9 cellular contexts compared by ENCODE assay signal in genomic region chr17:45307290-45308015, GRCh38. TPM values are rescaled to one million over a fixed set of nuclear protein-coding genes. Genes with fewer than 3 reads are reported as not detected.
DNase-seq lines count a peak whose midpoint lies in the region; ATAC-seq and TF ChIP-seq lines count a peak whose summit lies in the region.
"Had no signal": no experiment of that assay in that cellular context is flagged by ENCODE, and none has a peak within 500 bp of the region (broad histone marks: within the 10 kb centered on the region; RNA-seq: fewer than 3 reads in every experiment).

No MANE protein-coding gene starts in this region.

- DNase-seq in activated CD4-positive, alpha-beta T cell treated with anti-CD3 and anti-CD28 coated beads for 36 hours = peak; percentile 78
- DNase-seq in esophagus squamous epithelium (lab: John Stamatoyannopoulos, UW) = no peak
- DNase-seq in prostate gland (ENCODE audit: low spot score) = peak; percentile 37
- no peak for DNase-seq in D341Med (ENCODE audit: low spot score)

- intact Hi-C loops in activated CD4-positive, alpha-beta T cell treated with anti-CD3 and anti-CD28 coated beads for 36 hours (cut with DNase I, micrococcal nuclease) = loop anchor here (1.0 kb wide), 4 partner anchors 10 to 81 kb away; partner anchors contain the start of gene MAP3K14 (in 2 of the 2)
- intact Hi-C loops in esophagus squamous epithelium (cut with DNase I) (no loop called here), prostate gland (cut with DNase I) (no loop called here)

- no peak for TF ChIP-seq POLR2A in esophagus squamous epithelium (IDR thresholded peaks at IDR 0.05)
- no peak for TF ChIP-seq POLR2A in prostate gland (IDR thresholded peaks at IDR 0.05)

- 10 to 11% methylated on average over 8 to 9 of the region's 9 CpGs for WGBS in esophagus squamous epithelium, 2 donors
- WGBS in prostate gland = 26% methylated on average over 9 of the region's 9 CpGs

- H3K27ac ChIP-seq in esophagus squamous epithelium = peak overlapping the region; percentile 81 to 99 (median 92)
- peak overlapping the region; percentile 73 to 76 for H3K27ac ChIP-seq in prostate gland

- ATAC-seq in HG03565 (IDR thresholded peaks at IDR 0.05; ENCODE audit: unreplicated experiment) (peak; percentile 45), GM18870 (IDR thresholded peaks at IDR 0.05; ENCODE audit: unreplicated experiment) (no peak), HG03025 (IDR thresholded peaks at IDR 0.05; ENCODE audit: low FRiP score, unreplicated experiment) (no peak)
- ATAC-seq in activated CD4-positive, alpha-beta T cell treated with anti-CD3 and anti-CD28 coated beads for 36 hours = peak; percentile 56

- peaks cover 89% of the 10 kb centered on the region for H3K4me1 Mint-ChIP-seq in activated CD4-positive, alpha-beta T cell treated with anti-CD3 and anti-CD28 coated beads for 36 hours

- H3K27me3 ChIP-seq in esophagus squamous epithelium (no peaks in the 10 kb centered on the region), prostate gland (replicated peaks; ENCODE audit: insufficient read depth) (no peaks in the 10 kb centered on the region)

- H3K27me3 Mint-ChIP-seq in activated CD4-positive, alpha-beta T cell treated with anti-CD3 and anti-CD28 coated beads for 36 hours = no peaks in the 10 kb centered on the region

- peaks cover 76% of the 10 kb centered on the region for H3K36me3 Mint-ChIP-seq in activated CD4-positive, alpha-beta T cell treated with anti-CD3 and anti-CD28 coated beads for 36 hours (ENCODE audit: low read depth)

- peaks cover 69 to 100% (median 82%) of the 10 kb centered on the region in 3 donors for H3K4me1 ChIP-seq in esophagus squamous epithelium
- H3K4me1 ChIP-seq in prostate gland (replicated peaks) = peaks cover 26% of the 10 kb centered on the region

- H3K36me3 ChIP-seq in esophagus squamous epithelium = peaks cover 0 to 16% (median 0%) of the 10 kb centered on the region in 3 donors
- no peaks in the 10 kb centered on the region for H3K36me3 ChIP-seq in prostate gland

- H3K4me3 ChIP-seq in GM08714 (ENCODE audit: low read length) (peak overlapping the region; percentile 0; the same call in 1 of the 2 replicates), esophagus squamous epithelium (peak overlapping the region in 3 of 4 donors; percentile 4 to 31 (median 7)), prostate gland (no peak overlapping the region)

- TF ChIP-seq CTCF in esophagus squamous epithelium (IDR thresholded peaks at IDR 0.05) (no peak), prostate gland (IDR thresholded peaks at IDR 0.05) (no peak)

- peak overlapping the region; percentile 44 for H3K4me3 Mint-ChIP-seq in activated CD4-positive, alpha-beta T cell treated with anti-CD3 and anti-CD28 coated beads for 36 hours

- POLR2A ChIA-PET in activated CD4-positive, alpha-beta T cell treated with anti-CD3 and anti-CD28 coated beads for 36 hours (lab: Charles Lee) = interaction anchor here (0.7 to 2.0 kb wide), 9 partner anchors 8 to 158 kb away, joined by 3 to 10 read pairs (median 5); partner anchors contain the start of genes HEXIM1 and MAP3K14

- H3K9me3 ChIP-seq in esophagus squamous epithelium (no peaks in the 10 kb centered on the region), prostate gland (no peaks in the 10 kb centered on the region)

- CTCF ChIA-PET in activated CD4-positive, alpha-beta T cell treated with anti-CD3 and anti-CD28 coated beads for 36 hours (lab: Charles Lee) = interaction anchor here (0.7 to 4.7 kb wide), 6 partner anchors 10 to 88 kb away, joined by 3 to 24 read pairs (median 4); partner anchors contain the start of gene MAP3K14

- peaks cover 2% of the 10 kb centered on the region for H3K9me3 Mint-ChIP-seq in activated CD4-positive, alpha-beta T cell treated with anti-CD3 and anti-CD28 coated beads for 36 hours (ENCODE audit: low read depth)

- peak overlapping the region; percentile 97 for H3K27ac Mint-ChIP-seq in activated CD4-positive, alpha-beta T cell treated with anti-CD3 and anti-CD28 coated beads for 36 hours

RNA-seq across cellular contexts. Expression of gene MAP3K14, which starts 9.4 kb away (rescaled TPM):
- total RNA-seq in activated CD4-positive, alpha-beta T cell treated with anti-CD3 and anti-CD28 coated beads for 36 hours = 10 to 100 TPM; 50.3 to 52.5 TPM
- total RNA-seq in esophagus squamous epithelium (10 to 100 TPM in 1 of 4 donors, 1 to 10 TPM in 3; 3.7 to 14.7 (median 6.7) TPM), prostate gland (10 to 100 TPM; 12.5 to 16.1 TPM)

RNA-seq across cellular contexts. Expression of gene SPATA32, which starts 45.6 kb away (rescaled TPM):
- under 1 TPM; 0.21 to 0.25 TPM for total RNA-seq in activated CD4-positive, alpha-beta T cell treated with anti-CD3 and anti-CD28 coated beads for 36 hours
- total RNA-seq in esophagus squamous epithelium (not detected), prostate gland (1 to 10 TPM in 1 of 2 donors, not detected in 1; 3.2 TPM)
- total RNA-seq: SK-MEL-5 had no signal

Comparison
In these comparisons a context has a peak if more than half of its experiments do, and no peak if none do; other contexts are left out.
1. H3K4me3 ChIP-seq: peak in GM08714 (single experiment) and esophagus squamous epithelium (3 of 4); none in prostate gland (0 of 2).
2. ATAC-seq: peak in HG03565 (single experiment) and activated CD4-positive, alpha-beta T cell treated with anti-CD3 and anti-CD28 coated beads for 36 hours (single experiment); none in GM18870 (single experiment) and HG03025 (single experiment).
3. DNase-seq: peak in activated CD4-positive, alpha-beta T cell treated with anti-CD3 and anti-CD28 coated beads for 36 hours (single experiment) and prostate gland (single experiment); none in esophagus squamous epithelium (single experiment) and D341Med (single experiment).
4. intact Hi-C loops: an anchor here in activated CD4-positive, alpha-beta T cell treated with anti-CD3 and anti-CD28 coated beads for 36 hours (1.0 kb wide); none called in esophagus squamous epithelium and prostate gland.